11 cellular contexts compared by ENCODE assay signal in the genomic region with DNA sequence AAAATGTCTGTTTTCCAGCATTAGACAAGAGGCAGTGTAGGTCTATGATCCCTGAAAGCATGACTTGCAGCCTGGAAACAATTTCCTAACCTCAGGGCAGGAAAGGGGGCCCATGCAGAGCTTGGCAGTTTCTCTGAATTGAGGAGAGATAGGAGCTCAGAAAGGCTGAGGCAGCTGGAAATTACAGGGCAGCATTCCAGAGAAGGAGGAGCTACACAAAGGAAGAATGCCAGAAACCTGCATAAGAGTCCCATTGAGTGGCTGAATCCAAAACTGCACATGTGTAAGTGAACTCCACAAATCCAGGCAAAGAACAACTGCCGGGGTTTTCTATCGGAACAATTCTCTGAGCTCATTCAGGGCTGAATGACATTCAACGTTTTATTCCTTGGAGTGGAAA.
DNase-seq lines count a peak whose midpoint lies in the region; ATAC-seq, FAIRE-seq and TF ChIP-seq lines count a peak whose summit lies in the region.
"Had no signal": no experiment of that assay in that cellular context is flagged by ENCODE, and none has a peak within 500 bp of the region (broad histone marks: within the 10 kb centered on the region; RNA-seq: fewer than 3 reads in every experiment).

No MANE protein-coding gene starts in this region.

- peaks cover 0 to 2% (median 0%) of the 10 kb centered on the region in 4 donors for H3K9me3 ChIP-seq in liver (ENCODE audit: control insufficient read depth in 4 of 4, low read length in 3 of 4)
- peaks cover 12% of the 10 kb centered on the region for H3K9me3 ChIP-seq in HepG2 (ENCODE audit: low read length)
- H3K9me3 ChIP-seq in left lung, result peaks cover 0 to 20% of the 10 kb centered on the region in 2 donors

- H3K4me1 ChIP-seq in liver (ENCODE audit: control insufficient read depth in 4 of 4, insufficient read depth in 4 of 4, low read length in 3 of 4) (peaks cover 0 to 14% (median 3%) of the 10 kb centered on the region in 4 donors), HepG2 (ENCODE audit: insufficient read depth, low read length) (no peaks in the 10 kb centered on the region), left lung (no peaks in the 10 kb centered on the region)

- H3K36me3 ChIP-seq in liver (ENCODE audit: control insufficient read depth in 4 of 4, insufficient read depth in 3 of 4, low read depth in 1 of 4, low read length in 3 of 4) (no peaks in the 10 kb centered on the region), HepG2 (replicated peaks in 1 of 2; ENCODE audit: control insufficient read depth in 1 of 2, insufficient read depth in 2 of 2, low read length in 2 of 2) (no peaks in the 10 kb centered on the region), left lung (no peaks in the 10 kb centered on the region)

- no peak for FAIRE-seq in HepG2 (lab: Jason Lieb, UNC)

- intact Hi-C loops in HepG2 (cut with micrococcal nuclease; ENCODE audit: unreplicated experiment), result no loop called here
- intact Hi-C loops in left lung (cut with DNase I), result no loop called here

- TF ChIP-seq EP300 in HepG2 (IDR thresholded peaks at IDR 0.05; ENCODE audit: low read depth in 2 of 2, low read length in 2 of 2) (no peak), HepG2 (CRISPR knock-in tag; IDR thresholded peaks at IDR 0.05; ENCODE audit: borderline replicate concordance) (no peak)

- peak overlapping the region; percentile 14 for H3K27ac Mint-ChIP-seq in chondrocyte (ENCODE audit: unreplicated experiment)
- H3K27ac Mint-ChIP-seq in progenitor cell of endocrine pancreas, result no peak overlapping the region
- H3K27ac Mint-ChIP-seq: CD14-positive monocyte had no signal

- in situ Hi-C loops in HepG2 (cut with HindIII; ENCODE audit: extremely low pct_ligation_motif_present, low pct_unique_long_range_greater_than_20kb), result no loop called here

- H4K20me1 ChIP-seq in HepG2 (ENCODE audit: insufficient read depth, low read length), result no peaks in the 10 kb centered on the region

- H3K4me3 ChIP-seq in liver (ENCODE audit: low read depth in 1 of 3, low read length in 3 of 3) (no peak overlapping the region), HepG2 (replicated peaks in 1 of 3; ENCODE audit: insufficient read depth in 1 of 3, low read depth in 2 of 3, low read length in 3 of 3) (no peak overlapping the region), left lung (no peak overlapping the region)

- H3K4me1 Mint-ChIP-seq in chondrocyte (ENCODE audit: low read depth) (peaks cover 12% of the 10 kb centered on the region), progenitor cell of endocrine pancreas (ENCODE audit: low read depth) (no peaks in the 10 kb centered on the region)
- H3K4me1 Mint-ChIP-seq: CD14-positive monocyte had no signal

- TF ChIP-seq CTCF in liver (IDR thresholded peaks at IDR 0.05; ENCODE audit: low read depth, low read length, missing input control), result no peak
- TF ChIP-seq CTCF in HepG2 (CRISPR knock-in tag; IDR thresholded peaks at IDR 0.05), result no peak
- TF ChIP-seq CTCF in chondrocyte (IDR thresholded peaks at IDR 0.05), result peak; percentile 38
- no peak for TF ChIP-seq CTCF in left lung (IDR thresholded peaks at IDR 0.05)
- TF ChIP-seq CTCF in progenitor cell of endocrine pancreas (IDR thresholded peaks at IDR 0.05; ENCODE audit: unreplicated experiment), result no peak

- H3K36me3 Mint-ChIP-seq in chondrocyte (ENCODE audit: low read depth) (peaks cover 10% of the 10 kb centered on the region), progenitor cell of endocrine pancreas (ENCODE audit: insufficient read depth) (no peaks in the 10 kb centered on the region)
- H3K36me3 Mint-ChIP-seq: CD14-positive monocyte, naive B cell had no signal

- ATAC-seq in HepG2, result no peak
- peak; percentile 84 for ATAC-seq in left lung
- no peak for ATAC-seq in HG03521 (IDR thresholded peaks at IDR 0.05; ENCODE audit: unreplicated experiment)

- CTCF ChIA-PET in HepG2 (lab: Yijun Ruan, JAX; ENCODE audit: low intra/inter-chr PET ratio, low total read pairs), result no interaction called here

- H3K9me3 Mint-ChIP-seq in chondrocyte (ENCODE audit: low read depth) (peaks cover 27% of the 10 kb centered on the region), progenitor cell of endocrine pancreas (ENCODE audit: low read depth) (peaks cover 12% of the 10 kb centered on the region)

- H3K9ac ChIP-seq in liver (ENCODE audit: low read depth in 1 of 2, low read length in 2 of 2) (no peak overlapping the region), HepG2 (ENCODE audit: insufficient read depth, low read depth, low read length) (no peak overlapping the region)

- BruUV-seq in HepG2 (replicated peaks; lab: Mats Ljungman, UMichigan), result no TSS peak

- WGBS in liver, result 24% methylated on average over 3 of the region's 3 CpGs
- WGBS in HepG2 (ENCODE audit: low lambda C conversion rate), result 63% methylated on average over 3 of the region's 3 CpGs

- H3K27me3 Mint-ChIP-seq in chondrocyte (ENCODE audit: low read depth) (no peaks in the 10 kb centered on the region), progenitor cell of endocrine pancreas (no peaks in the 10 kb centered on the region)
- H3K27me3 Mint-ChIP-seq: naive B cell had no signal

- H3K79me2 ChIP-seq in HepG2 (ENCODE audit: insufficient read depth, low read length), result no peaks in the 10 kb centered on the region

- H3K4me2 ChIP-seq in HepG2 (ENCODE audit: low read depth, low read length), result no peak overlapping the region

- POLR2A ChIA-PET in HepG2 (lab: Yijun Ruan, JAX), result no interaction called here

- no peak for TF ChIP-seq POLR2A in HepG2 (IDR thresholded peaks at IDR 0.05; ENCODE audit: insufficient read depth in 1 of 2, low read depth in 2 of 2, low read length in 2 of 2)

- DNase-seq in HepG2 (ENCODE audit: low spot score) (no peak), chondrocyte (ENCODE audit: low spot score) (no peak), left lung (no peak), SKM-1 (lab: John Stamatoyannopoulos, UW; ENCODE audit: unreplicated experiment) (no peak), progenitor cell of endocrine pancreas (ENCODE audit: low spot score, unreplicated experiment) (no peak)
- DNase-seq in activated CD8-positive, alpha-beta memory T cell treated with anti-CD3 and anti-CD28 coated beads, Interleukin-2, amount 50 U/mL, for 48 hours, result no peak
- DNase-seq: naive B cell, SIG-M5 had no signal

- peak; percentile 62 to 70 for TF ChIP-seq RAD21 in liver (IDR thresholded peaks at IDR 0.05)
- no peak for TF ChIP-seq RAD21 in HepG2 (CRISPR knock-in tag; IDR thresholded peaks at IDR 0.05)

- H3K27me3 ChIP-seq in liver (ENCODE audit: control insufficient read depth in 4 of 4, insufficient read depth in 4 of 4, low read length in 3 of 4) (no peaks in the 10 kb centered on the region), HepG2 (ENCODE audit: control insufficient read depth in 1 of 2, insufficient read depth in 2 of 2, low read length in 2 of 2) (no peaks in the 10 kb centered on the region), left lung (no peaks in the 10 kb centered on the region)

- H3K4me3 Mint-ChIP-seq in chondrocyte (ENCODE audit: unreplicated experiment) (no peak overlapping the region), progenitor cell of endocrine pancreas (ENCODE audit: low read depth) (no peak overlapping the region)
- H3K4me3 Mint-ChIP-seq: CD14-positive monocyte, naive B cell had no signal

- H2AFZ ChIP-seq in HepG2 (ENCODE audit: low read length), result no peak overlapping the region

- H3K27ac ChIP-seq in liver (ENCODE audit: low read depth in 1 of 2, low read length in 2 of 2) (no peak overlapping the region), HepG2 (ENCODE audit: extremely low read length, insufficient read depth, low read length) (no peak overlapping the region), left lung (no peak overlapping the region)

TF ChIP-seq in liver, 16 proteins besides CTCF, POLR2A, EP300 and RAD21 (continues in another document):
- TF ChIP-seq, protein P1, sequence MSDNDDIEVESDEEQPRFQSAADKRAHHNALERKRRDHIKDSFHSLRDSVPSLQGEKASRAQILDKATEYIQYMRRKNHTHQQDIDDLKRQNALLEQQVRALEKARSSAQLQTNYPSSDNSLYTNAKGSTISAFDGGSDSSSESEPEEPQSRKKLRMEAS (IDR thresholded peaks at IDR 0.05), result peak; percentile 59
- no peak for TF ChIP-seq FOXA1 (IDR thresholded peaks at IDR 0.05)
- peak; percentile 62 to 71 for TF ChIP-seq RXRA (IDR thresholded peaks at IDR 0.05)
- TF ChIP-seq EGR1 (IDR thresholded peaks at IDR 0.05; ENCODE audit: low read depth in 2 of 2), result peak; percentile 15 to 55
- peak in 1 of 2 donors; percentile 15 for TF ChIP-seq GABPA (IDR thresholded peaks at IDR 0.05 in 1 of 2, conservative IDR thresholded peaks at IDR 0.05 in 1 of 2)
- peak; percentile 15 for TF ChIP-seq NR2F2 (IDR thresholded peaks at IDR 0.05)
- TF ChIP-seq SP1 (IDR thresholded peaks at IDR 0.05), result peak; percentile 65
- TF ChIP-seq FOXA2 (IDR thresholded peaks at IDR 0.05), result no peak
- TF ChIP-seq TAF1 (conservative IDR thresholded peaks at IDR 0.05), result no peak
- no peak for TF ChIP-seq HNF4G (IDR thresholded peaks at IDR 0.05)
- TF ChIP-seq HNF4A (conservative IDR thresholded peaks at IDR 0.05), result peak; percentile 40 to 51
- no peak for TF ChIP-seq ATF3 (IDR thresholded peaks at IDR 0.05)

TF ChIP-seq in HepG2, 621 proteins besides CTCF, POLR2A, EP300 and RAD21 (continues in another document):
- no peak for TF ChIP-seq ZBED4 (CRISPR knock-in tag; IDR thresholded peaks at IDR 0.05; ENCODE audit: borderline replicate concordance)
- no peak for TF ChIP-seq EEA1 (CRISPR knock-in tag; IDR thresholded peaks at IDR 0.05; ENCODE audit: borderline replicate concordance)
